In genomic region chr12:119902084-119902509, GRCh38 we compare ENCODE assay signal across 8 cellular contexts. TPM values are rescaled to one million over a fixed set of nuclear protein-coding genes. Genes with fewer than 3 reads are reported as not detected.
DNase-seq lines count a peak whose midpoint lies in the region; ATAC-seq and TF ChIP-seq lines count a peak whose summit lies in the region.

No MANE protein-coding gene starts in this region.

- H3K27me3 ChIP-seq in breast epithelium, result peaks cover 0 to 5% of the 10 kb centered on the region in 2 donors

- peak; percentile 62 for ATAC-seq in HG03135 (IDR thresholded peaks at IDR 0.05; ENCODE audit: unreplicated experiment)
- ATAC-seq in HG03139 (IDR thresholded peaks at IDR 0.05; ENCODE audit: unreplicated experiment), result no peak

- TF ChIP-seq CTCF in GM10266 (IDR thresholded peaks at IDR 0.05; ENCODE audit: control insufficient read depth, insufficient read depth, low read depth, missing control alignments) (peak; percentile 85), WI38 (IDR thresholded peaks at IDR 0.05; ENCODE audit: low read depth, low read length) (peak; percentile 74), breast epithelium (IDR thresholded peaks at IDR 0.05) (peak; percentile 9 to 45 (median 40))

- H3K4me3 ChIP-seq in WI38 (ENCODE audit: low read depth, low read length) (no peak overlapping the region), breast epithelium (no peak overlapping the region)

- intact Hi-C loops in breast epithelium (cut with DNase I; ENCODE audit: low total_unique reads), result no loop called here

- H3K9me3 ChIP-seq in breast epithelium, result no peaks in the 10 kb centered on the region

- H3K4me1 ChIP-seq in breast epithelium, result no peaks in the 10 kb centered on the region

- peak; percentile 78 for DNase-seq in GM10266 (ENCODE audit: extremely low spot score)
- peak; percentile 83 for DNase-seq in NCI-H2227 treated with DMSO at 0.1 percent for 48 hours (lab: John Stamatoyannopoulos, UW)
- peak in 1 of 2 donors; percentile 19 for DNase-seq in breast epithelium (ENCODE audit: low spot score in 2 of 2)
- peak; percentile 77 for DNase-seq in kidney glomerular epithelial cell (lab: John Stamatoyannopoulos, UW)
- peak; percentile 77 for DNase-seq in stimulated activated CD4-positive, alpha-beta T cell treated with anti-CD3 and anti-CD28 coated beads, Interleukin-4, amount 100 ng/mL, for 24 hours

- no peak overlapping the region for H3K27ac ChIP-seq in breast epithelium

- TF ChIP-seq POLR2A in breast epithelium (IDR thresholded peaks at IDR 0.05), result no peak

- no peaks in the 10 kb centered on the region for H3K36me3 ChIP-seq in breast epithelium

RNA-seq across cellular contexts. Expression of gene CIT, which starts 25.0 kb away (rescaled TPM):
- 1 to 10 TPM; 1.3 to 9.5 (median 2.4) TPM for total RNA-seq in breast epithelium
